Comparison of ENCODE assay signal across 1 cellular context in the genomic region with DNA sequence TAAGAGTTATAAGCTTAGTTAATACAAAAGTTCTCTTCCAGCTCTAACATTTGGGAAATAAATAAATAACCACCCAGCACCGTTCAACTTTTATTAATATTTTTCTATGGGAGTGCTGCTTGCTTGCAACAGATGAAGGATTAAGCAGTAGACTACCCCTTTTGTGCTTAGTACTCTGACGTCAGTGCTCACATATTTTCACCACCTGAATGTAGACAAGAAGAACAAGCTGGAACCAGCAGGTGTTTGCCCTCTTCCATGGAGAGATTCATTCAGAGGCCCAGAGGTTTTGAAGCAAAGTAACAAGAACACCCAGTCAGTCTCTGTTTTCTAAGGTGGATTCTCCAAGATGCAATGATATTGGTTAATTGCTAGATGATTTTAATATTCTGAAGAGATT.
A peak's percentile ranks its signal among the peaks of the same experiment; 100 is the strongest.
TF ChIP-seq lines count a peak whose summit lies in the region.

No MANE protein-coding gene starts in this region.

TF ChIP-seq in HepG2, 621 proteins besides CTCF, POLR2A, EP300 and RAD21 (continued from another document):
- TF ChIP-seq MXD4 (CRISPR knock-in tag; IDR thresholded peaks at IDR 0.05) (no peak), CREB1 (IDR thresholded peaks at IDR 0.05) (peak; percentile 57; the same call in 1 of the 2 replicates), CREB1 (CRISPR knock-in tag; IDR thresholded peaks at IDR 0.05) (no peak), RORA (CRISPR knock-in tag; IDR thresholded peaks at IDR 0.05) (no peak), JUNB (CRISPR knock-in tag; IDR thresholded peaks at IDR 0.05; ENCODE audit: borderline replicate concordance) (no peak)
